In genomic region chr1:39638965-39639332, GRCh38 we compare ENCODE assay signal across 8 cellular contexts. TPM values are rescaled to one million over a fixed set of nuclear protein-coding genes. Genes with fewer than 3 reads are reported as not detected.
DNase-seq lines count a peak whose midpoint lies in the region; ATAC-seq, FAIRE-seq and TF ChIP-seq lines count a peak whose summit lies in the region.

No MANE protein-coding gene starts in this region.

- H3K9me1 ChIP-seq in K562 (ENCODE audit: control insufficient read depth, insufficient read depth, low read length) = no peaks in the 10 kb centered on the region

- no peak overlapping the region for H2BK5ac ChIP-seq in mesendoderm (ENCODE audit: low read length)

- peaks cover 10% of the 10 kb centered on the region for H3K27me3 Mint-ChIP-seq in activated naive CD4-positive, alpha-beta T cell treated with anti-CD3 and anti-CD28 coated beads, Interleukin-2, amount 50 U/mL, for 24 hours

- TF ChIP-seq RAD21 in K562 (CRISPR knock-in tag; conservative IDR thresholded peaks at IDR 0.05 in 1 of 2, IDR thresholded peaks at IDR 0.05 in 1 of 2) = no peak

- H3K27ac Mint-ChIP-seq in activated naive CD4-positive, alpha-beta T cell treated with anti-CD3 and anti-CD28 coated beads, Interleukin-2, amount 50 U/mL, for 24 hours = no peak overlapping the region
- no peak overlapping the region for H3K27ac Mint-ChIP-seq in activated naive CD4-positive, alpha-beta T cell treated with anti-CD3 and anti-CD28 coated beads, Interleukin-2, amount 50 U/mL, for 72 hours

- ATAC-seq in activated naive CD4-positive, alpha-beta T cell treated with anti-CD3 and anti-CD28 coated beads, Interleukin-2, amount 50 U/mL, for 72 hours = no peak
- ATAC-seq in K562 (no peak; the same call in 2 of the 3 replicates), upper lobe of left lung (ENCODE audit: low FRiP score in 2 of 2) (no peak), GM18867 (IDR thresholded peaks at IDR 0.05; ENCODE audit: unreplicated experiment) (no peak), GM18520 (IDR thresholded peaks at IDR 0.05; ENCODE audit: unreplicated experiment) (no peak)

- no peak overlapping the region for H3K27ac ChIP-seq in K562 (ENCODE audit: extremely low read depth, low read depth, low read length)
- H3K27ac ChIP-seq in mesendoderm (ENCODE audit: low read depth, low read length) = no peak overlapping the region
- peak overlapping the region; percentile 72 to 88 (median 80) for H3K27ac ChIP-seq in upper lobe of left lung

- H3K23ac ChIP-seq in mesendoderm (ENCODE audit: low read length) = no peak overlapping the region

- H3K9me3 ChIP-seq in K562 (replicated peaks; ENCODE audit: control insufficient read depth, insufficient read depth, low read depth, low read length) (no peaks in the 10 kb centered on the region), upper lobe of left lung (no peaks in the 10 kb centered on the region)

- H3K27me3 ChIP-seq in K562 (ENCODE audit: control insufficient read depth in 2 of 2, insufficient read depth in 2 of 2, low read length in 2 of 2) = peaks cover 16 to 38% of the 10 kb centered on the region in 2 experiments; a peak in 4 of 5 replicates
- H3K27me3 ChIP-seq in mesendoderm (ENCODE audit: insufficient read depth, low read length, poor library complexity) = peaks cover 14% of the 10 kb centered on the region
- peaks cover 0 to 8% (median 0%) of the 10 kb centered on the region in 4 donors for H3K27me3 ChIP-seq in upper lobe of left lung

- no peak for FAIRE-seq in K562 (lab: Jason Lieb, UNC)

- no peak for DNase-seq in activated naive CD4-positive, alpha-beta T cell treated with anti-CD3 and anti-CD28 coated beads, Interleukin-2, amount 50 U/mL, for 72 hours (ENCODE audit: low spot score in 2 of 2)
- no peak for DNase-seq in K562 (ENCODE audit: extremely low read depth in 1 of 4, low spot score in 3 of 4)
- no peak for DNase-seq in mesendoderm
- DNase-seq in upper lobe of left lung = no peak
- DNase-seq in NOMO-1 treated with dmso at 0.1 percent for 144 hours (lab: John Stamatoyannopoulos, UW; ENCODE audit: unreplicated experiment) = no peak

- no peak for TF ChIP-seq CTCF in K562 (IDR thresholded peaks at IDR 0.05 in 2 of 3, conservative IDR thresholded peaks at IDR 0.05 in 1 of 3; ENCODE audit: insufficient read depth in 2 of 3, low read depth in 1 of 3, low read length in 3 of 3)
- no peak for TF ChIP-seq CTCF in upper lobe of left lung (IDR thresholded peaks at IDR 0.05)

- peak overlapping the region; percentile 48 for H3K4me3 ChIP-seq in K562
- no peak overlapping the region for H3K4me3 ChIP-seq in mesendoderm (ENCODE audit: low read length)
- H3K4me3 ChIP-seq in upper lobe of left lung = peak overlapping the region; percentile 64 to 75 (median 71)

- TF ChIP-seq POLR2A in K562 (conservative IDR thresholded peaks at IDR 0.05) (no peak), upper lobe of left lung (IDR thresholded peaks at IDR 0.05) (no peak)

- H3K79me2 ChIP-seq in K562 (ENCODE audit: control insufficient read depth, insufficient read depth, low read length) = no peaks in the 10 kb centered on the region
- H3K79me2 ChIP-seq in mesendoderm (ENCODE audit: control insufficient read depth, insufficient read depth, low read length) = no peaks in the 10 kb centered on the region

- in situ Hi-C loops in K562 (cut with MboI) = no loop called here

- H2AK5ac ChIP-seq in mesendoderm (ENCODE audit: low read length) = no peak overlapping the region

- H2BK120ac ChIP-seq in mesendoderm (ENCODE audit: low read depth, low read length) = no peak overlapping the region

- peaks cover 9 to 12% of the 10 kb centered on the region in 2 experiments for H3K4me1 ChIP-seq in K562 (replicated peaks in 1 of 2; ENCODE audit: control insufficient read depth in 2 of 2, insufficient read depth in 2 of 2, low read length in 2 of 2)
- H3K4me1 ChIP-seq in mesendoderm (ENCODE audit: control insufficient read depth, low read depth, low read length) = no peaks in the 10 kb centered on the region
- H3K4me1 ChIP-seq in upper lobe of left lung = peaks cover 5 to 24% (median 11%) of the 10 kb centered on the region in 4 donors

- BruUV-seq in K562 (replicated peaks; lab: Mats Ljungman, UMichigan) = no TSS peak

- peak overlapping the region; percentile 44 for H3K4me3 Mint-ChIP-seq in activated naive CD4-positive, alpha-beta T cell treated with anti-CD3 and anti-CD28 coated beads, Interleukin-2, amount 50 U/mL, for 24 hours

- H3K4ac ChIP-seq in mesendoderm (ENCODE audit: low read depth, low read length) = no peak overlapping the region

- H3K4me1 Mint-ChIP-seq in activated naive CD4-positive, alpha-beta T cell treated with anti-CD3 and anti-CD28 coated beads, Interleukin-2, amount 50 U/mL, for 24 hours = no peaks in the 10 kb centered on the region

- peak overlapping the region; percentile 22 to 92; a peak in 2 of 4 replicates for H3K9ac ChIP-seq in K562 (ENCODE audit: insufficient read depth in 1 of 2, low read depth in 2 of 2, low read length in 2 of 2)
- no peak overlapping the region for H3K9ac ChIP-seq in mesendoderm (ENCODE audit: low read length)

- no peaks in the 10 kb centered on the region for H3K36me3 ChIP-seq in K562 (ENCODE audit: control insufficient read depth, insufficient read depth, low read length)
- H3K36me3 ChIP-seq in mesendoderm (ENCODE audit: control insufficient read depth, insufficient read depth, low read length) = no peaks in the 10 kb centered on the region
- no peaks in the 10 kb centered on the region for H3K36me3 ChIP-seq in upper lobe of left lung

- no peaks in the 10 kb centered on the region for H4K20me1 ChIP-seq in K562 (replicated peaks; ENCODE audit: control insufficient read depth, insufficient read depth, low read length)

- no peaks in the 10 kb centered on the region for H3K36me3 Mint-ChIP-seq in activated naive CD4-positive, alpha-beta T cell treated with anti-CD3 and anti-CD28 coated beads, Interleukin-2, amount 50 U/mL, for 24 hours
- H3K36me3 Mint-ChIP-seq in activated naive CD4-positive, alpha-beta T cell treated with anti-CD3 and anti-CD28 coated beads, Interleukin-2, amount 50 U/mL, for 72 hours = no peaks in the 10 kb centered on the region

- TF ChIP-seq EP300 in K562 (IDR thresholded peaks at IDR 0.05; ENCODE audit: low read length) = no peak
- TF ChIP-seq EP300 in upper lobe of left lung (IDR thresholded peaks at IDR 0.05) = no peak

- H4K5ac ChIP-seq in mesendoderm (ENCODE audit: low read length) = no peak overlapping the region

- H2AFZ ChIP-seq in K562 (ENCODE audit: low read depth, low read length) = peak overlapping the region; percentile 89

- H4K8ac ChIP-seq in mesendoderm (ENCODE audit: low read depth, low read length) = no peak overlapping the region

- 27% methylated on average over 3 of the region's 3 CpGs for WGBS in K562 (ENCODE audit: insufficient coverage, low coverage, missing lambda C conversion rate)
- no CpG with 5 or more reads among the region's 3 CpGs for WGBS in mesendoderm (ENCODE audit: extremely low coverage, insufficient coverage, low lambda C conversion rate)
- WGBS in upper lobe of left lung, 2 donors = 44 to 68% methylated on average over 3 of the region's 3 CpGs

- H2BK15ac ChIP-seq in mesendoderm (replicated peaks; ENCODE audit: low read depth) = no peak overlapping the region

- H3K18ac ChIP-seq in mesendoderm (ENCODE audit: low read length) = no peak overlapping the region

- POLR2A ChIA-PET in K562 (lab: Yijun Ruan, JAX) = interaction anchor here (1.2 to 2.4 kb wide), 2 partner anchors 8 to 13 kb away, joined by 5 to 9 read pairs; no protein-coding TSS in a partner anchor

- CTCF ChIA-PET in K562 (lab: Yijun Ruan, JAX; ENCODE audit: low intra/inter-chr PET ratio) = interaction anchor here (0.9 to 2.5 kb wide), 2 partner anchors 15 to 33 kb away, joined by 3 to 13 read pairs; no protein-coding TSS in a partner anchor

- peak overlapping the region; percentile 82 for H3K4me2 ChIP-seq in K562 (ENCODE audit: insufficient read depth, low read length)
- peak overlapping the region; percentile 32 for H3K4me2 ChIP-seq in mesendoderm (ENCODE audit: low read length)

- H3K79me1 ChIP-seq in mesendoderm (ENCODE audit: low read length) = no peaks in the 10 kb centered on the region

- intact Hi-C loops in K562 (cut with micrococcal nuclease) = no loop called here

- peak overlapping the region; percentile 74 for H3K56ac ChIP-seq in mesendoderm (ENCODE audit: low read length)

- H3K9me3 Mint-ChIP-seq in activated naive CD4-positive, alpha-beta T cell treated with anti-CD3 and anti-CD28 coated beads, Interleukin-2, amount 50 U/mL, for 24 hours = no peaks in the 10 kb centered on the region
- no peaks in the 10 kb centered on the region for H3K9me3 Mint-ChIP-seq in activated naive CD4-positive, alpha-beta T cell treated with anti-CD3 and anti-CD28 coated beads, Interleukin-2, amount 50 U/mL, for 72 hours

RNA-seq across cellular contexts. Expression of gene HEYL, which starts 0.5 kb away (rescaled TPM):
- total RNA-seq in activated naive CD4-positive, alpha-beta T cell treated with anti-CD3 and anti-CD28 coated beads, Interleukin-2, amount 50 U/mL, for 72 hours = 1 to 10 TPM in 1 of 2 donors, not detected in 1; 1.1 TPM
- 0.63 and 1.4 TPM in 2 replicates for total RNA-seq in K562 (2011; cell fraction: chromatin; rRNA removed; ENCODE audit: low replicate concordance)
- total RNA-seq in K562 (2011; cell fraction: nucleolus; rRNA removed) = 0.53 and 1.0 TPM in 2 replicates
- 0.84 and 0.88 TPM in 2 replicates for total RNA-seq in K562 (2011; cell fraction: nucleoplasm; rRNA removed)
- total RNA-seq in K562 (2014; rRNA removed) (0.14 and 0.37 TPM in 2 replicates), K562 (2014; rRNA removed; fragmentation: Illumina TruSeq; extraction: Trizol) (0.32 and 0.33 TPM in 2 replicates), K562 (2015; rRNA removed; fragmentation: Illumina TruSeq; extraction: Trizol) (0.15 and 0.22 TPM in 2 replicates), K562 (2021) (0.78 and 0.89 TPM in 2 replicates), upper lobe of left lung (10 to 100 TPM in 5 of 6 donors, 1 to 10 TPM in 1; 3.8 to 31.9 (median 15.5) TPM)
- polyA plus RNA-seq in K562 (2011; rRNA removed) (0.25 and 0.50 TPM in 2 replicates), K562 (2014; fragmentation: Illumina TruSeq; extraction: Trizol) (0.69 and 0.70 TPM in 2 replicates), K562 (2014; fragmentation: Nextera tagmentation; extraction: Ambion mirVana) (under 1 TPM; 0.13 to 0.14 TPM), K562 (2014; rRNA removed) (0.33 and 0.71 TPM in 2 replicates)
- 0.38 and 0.48 TPM in 2 replicates for polyA plus RNA-seq in K562 (2011; cell fraction: cytosol; rRNA removed)
- polyA plus RNA-seq in K562 (2011; cell fraction: nucleus; rRNA removed) = 0.48 and 0.52 TPM in 2 replicates
- 0.56 and 0.89 TPM in 2 replicates for polyA plus RNA-seq in K562 (2012)
- 0.48 and 0.53 TPM in 2 replicates for polyA minus RNA-seq in K562 (2011; rRNA and poly(A)+ RNA removed)
- 0.29 and 0.36 TPM in 2 replicates for polyA minus RNA-seq in K562 (2011; cell fraction: cytosol; rRNA and poly(A)+ RNA removed)
- polyA minus RNA-seq in K562 (2011; cell fraction: nucleus; rRNA and poly(A)+ RNA removed) = 0.44 and 0.54 TPM in 2 replicates
- polyA plus RNA-seq in mesendoderm (2013, experiment 1 of 2) = 0.41 TPM
- polyA plus RNA-seq in mesendoderm (2013, experiment 2 of 2) = 0.41 TPM

RNA-seq across cellular contexts. Expression of gene NT5C1A, which starts 33.0 kb away (rescaled TPM):
- under 1 TPM in 1 of 2 donors, not detected in 1; 0.97 TPM for total RNA-seq in activated naive CD4-positive, alpha-beta T cell treated with anti-CD3 and anti-CD28 coated beads, Interleukin-2, amount 50 U/mL, for 72 hours
- not detected in 2 replicates for total RNA-seq in K562 (2011; cell fraction: chromatin; rRNA removed; ENCODE audit: low replicate concordance)
- total RNA-seq in K562 (2011; cell fraction: nucleolus; rRNA removed) = 0.33 TPM in 1 of 2 replicates, not detected in the other
- total RNA-seq in K562 (2011; cell fraction: nucleoplasm; rRNA removed) = not detected in 2 replicates
- total RNA-seq in K562 (2014; rRNA removed) (not detected in 2 replicates), K562 (2014; rRNA removed; fragmentation: Illumina TruSeq; extraction: Trizol) (not detected in 2 replicates), K562 (2015; rRNA removed; fragmentation: Illumina TruSeq; extraction: Trizol) (not detected in 2 replicates), K562 (2021) (not detected in 2 replicates), upper lobe of left lung (1 to 10 TPM in 3 of 6 donors, under 1 TPM in 1, not detected in 2; 0.37 to 5.5 (median 2.6) TPM)
- polyA plus RNA-seq in K562 (2011; rRNA removed) (not detected in 2 replicates), K562 (2014; fragmentation: Illumina TruSeq; extraction: Trizol) (not detected in 2 replicates), K562 (2014; fragmentation: Nextera tagmentation; extraction: Ambion mirVana) (not detected), K562 (2014; rRNA removed) (not detected in 2 replicates)
- not detected in 2 replicates for polyA plus RNA-seq in K562 (2011; cell fraction: cytosol; rRNA removed)
- not detected in 2 replicates for polyA plus RNA-seq in K562 (2011; cell fraction: nucleus; rRNA removed)
- polyA plus RNA-seq in K562 (2012) = not detected in 2 replicates
- not detected in 2 replicates for polyA minus RNA-seq in K562 (2011; rRNA and poly(A)+ RNA removed)
- polyA minus RNA-seq in K562 (2011; cell fraction: cytosol; rRNA and poly(A)+ RNA removed) = not detected in 2 replicates
- not detected in 2 replicates for polyA minus RNA-seq in K562 (2011; cell fraction: nucleus; rRNA and poly(A)+ RNA removed)
- polyA plus RNA-seq in mesendoderm (2013, experiment 1 of 2) = not detected
- not detected for polyA plus RNA-seq in mesendoderm (2013, experiment 2 of 2)

RNA-seq across cellular contexts. Expression of gene HPCAL4, which starts 52.3 kb away (rescaled TPM):
- 1 to 10 TPM in 1 of 2 donors, under 1 TPM in 1; 0.18 to 4.3 TPM for total RNA-seq in activated naive CD4-positive, alpha-beta T cell treated with anti-CD3 and anti-CD28 coated beads, Interleukin-2, amount 50 U/mL, for 72 hours
- not detected in 2 replicates for total RNA-seq in K562 (2011; cell fraction: chromatin; rRNA removed; ENCODE audit: low replicate concordance)
- 0.17 TPM in 1 of 2 replicates, not detected in the other for total RNA-seq in K562 (2011; cell fraction: nucleolus; rRNA removed)
- total RNA-seq in K562 (2011; cell fraction: nucleoplasm; rRNA removed) = 0.07 TPM in 1 of 2 replicates, not detected in the other
- total RNA-seq in K562 (2014; rRNA removed) = not detected in 2 replicates
- 0.04 TPM in 1 of 2 replicates, not detected in the other for total RNA-seq in K562 (2014; rRNA removed; fragmentation: Illumina TruSeq; extraction: Trizol)
- not detected in 2 replicates for total RNA-seq in K562 (2015; rRNA removed; fragmentation: Illumina TruSeq; extraction: Trizol)
- 0.04 TPM in 2 replicates for total RNA-seq in K562 (2021)
- 0.04 and 0.07 TPM in 2 replicates for polyA plus RNA-seq in K562 (2011; rRNA removed)
- 0.06 and 0.09 TPM in 2 replicates for polyA plus RNA-seq in K562 (2011; cell fraction: cytosol; rRNA removed)
- polyA plus RNA-seq in K562 (2011; cell fraction: nucleus; rRNA removed) = 0.06 TPM in 2 replicates
- polyA plus RNA-seq in K562 (2012) = 0.03 and 0.06 TPM in 2 replicates
- 0.04 TPM in 1 of 2 replicates, not detected in the other for polyA plus RNA-seq in K562 (2014; fragmentation: Illumina TruSeq; extraction: Trizol)
- under 1 TPM in 1 of 2 experiments, not detected in 1; 0.01 TPM for polyA plus RNA-seq in K562 (2014; fragmentation: Nextera tagmentation; extraction: Ambion mirVana)
- not detected in 2 replicates for polyA plus RNA-seq in K562 (2014; rRNA removed)
- 0.06 and 0.11 TPM in 2 replicates for polyA minus RNA-seq in K562 (2011; rRNA and poly(A)+ RNA removed)
- polyA minus RNA-seq in K562 (2011; cell fraction: cytosol; rRNA and poly(A)+ RNA removed) = not detected in 2 replicates
- 0.11 TPM in 1 of 2 replicates, not detected in the other for polyA minus RNA-seq in K562 (2011; cell fraction: nucleus; rRNA and poly(A)+ RNA removed)
- polyA plus RNA-seq in mesendoderm (2013, experiment 1 of 2) = 0.07 TPM
- 0.06 TPM for polyA plus RNA-seq in mesendoderm (2013, experiment 2 of 2)
- total RNA-seq in upper lobe of left lung = 1 to 10 TPM in 1 of 6 donors, under 1 TPM in 5; under 0.01 to 1.1 (median 0.43) TPM

Comparison
In these comparisons a context has a peak if more than half of its experiments do, and no peak if none do; other contexts are left out.
1. H3K27ac ChIP-seq: peak in upper lobe of left lung (4 of 4); none in K562 (single experiment) and mesendoderm (single experiment).